In the genomic region with DNA sequence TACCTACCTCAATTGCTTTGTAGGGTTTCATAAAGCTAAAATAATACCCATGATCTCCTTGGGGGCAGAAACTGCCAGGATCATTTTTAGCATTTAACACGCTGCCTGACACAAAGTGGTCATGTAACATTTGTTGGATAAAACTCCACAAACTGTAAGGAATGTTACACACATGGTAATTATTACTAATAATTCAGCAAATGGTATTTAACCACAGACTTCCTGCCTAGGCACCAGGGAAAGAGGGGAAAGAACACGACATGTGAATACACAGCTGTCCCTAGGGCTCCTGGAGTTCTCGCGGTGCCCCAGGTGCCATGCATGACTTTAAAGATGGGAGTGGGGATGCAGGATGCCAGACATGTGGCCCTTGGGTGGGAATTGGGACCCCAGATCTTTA, we compare ENCODE assay signal across 18 cellular contexts. TPM values are rescaled to one million over a fixed set of nuclear protein-coding genes. Genes with fewer than 3 reads are reported as not detected.
DNase-seq lines count a peak whose midpoint lies in the region; ATAC-seq, FAIRE-seq and TF ChIP-seq lines count a peak whose summit lies in the region.
"Had no signal": no experiment of that assay in that cellular context is flagged by ENCODE, and none has a peak within 500 bp of the region (broad histone marks: within the 10 kb centered on the region; RNA-seq: fewer than 3 reads in every experiment).

No MANE protein-coding gene starts in this region.

- H3K4me1 ChIP-seq in RWPE2 (ENCODE audit: insufficient read depth, poor library complexity, severe bottlenecking) (peaks cover 78% of the 10 kb centered on the region), neural progenitor cell (peaks cover 10% of the 10 kb centered on the region), tibial nerve (peaks cover 0 to 67% (median 32%) of the 10 kb centered on the region in 4 donors)

- H4K20me1 ChIP-seq in neural progenitor cell (ENCODE audit: low read depth), result peaks cover 85% of the 10 kb centered on the region

- H3K9me3 Mint-ChIP-seq in neural progenitor cell, result no peaks in the 10 kb centered on the region
- H3K9me3 Mint-ChIP-seq: activated T-helper 2 cell treated with anti-CD3 and anti-CD28 coated beads, Interferon-gamma antibody, Interleukin-2, Interleukin-4, amounts not matched to agents 10 μg/mL and 5 μg/mL and 100 μg/mL, durations not matched to agents 14 hours and 24 hours and 36 hours; memory B cell had no signal

- H3K4me3 Mint-ChIP-seq in neural progenitor cell, result no peak overlapping the region
- H3K4me3 Mint-ChIP-seq: activated CD8-positive, alpha-beta T cell treated with anti-CD3 and anti-CD28 coated beads, Interleukin-2, amount 10 ng/mL, durations not matched to agents 7 days and 5 days; memory B cell had no signal

- H3K27ac ChIP-seq in RWPE2 (ENCODE audit: poor library complexity, severe bottlenecking) (peak overlapping the region; percentile 100), epithelial cell of prostate (peak overlapping the region; percentile 99), neural progenitor cell (no peak overlapping the region), tibial nerve (peak overlapping the region in 2 of 4 donors; percentile 56 to 68)
- H3K27ac ChIP-seq: testis had no signal

- 72 to 92% methylated on average over 4 of the region's 4 CpGs for WGBS in tibial nerve, 2 donors

- no peak for TF ChIP-seq POLR2A in tibial nerve (IDR thresholded peaks at IDR 0.05)

- no peak overlapping the region for H3K9ac ChIP-seq in neural progenitor cell

- no peak overlapping the region for H3K4me2 ChIP-seq in neural progenitor cell

- no peaks in the 10 kb centered on the region for H3F3A ChIP-seq in neural progenitor cell (ENCODE audit: low read depth)

- H3K27ac Mint-ChIP-seq in neural progenitor cell, result peak overlapping the region; percentile 52
- H3K27ac Mint-ChIP-seq: activated CD8-positive, alpha-beta T cell treated with anti-CD3 and anti-CD28 coated beads, Interleukin-2, amount 10 ng/mL, durations not matched to agents 7 days and 5 days; activated T-helper 2 cell treated with anti-CD3 and anti-CD28 coated beads, Interferon-gamma antibody, Interleukin-2, Interleukin-4, amounts not matched to agents 10 μg/mL and 5 μg/mL and 100 μg/mL, durations not matched to agents 14 hours and 24 hours and 36 hours; memory B cell had no signal

- H2AFZ ChIP-seq in neural progenitor cell (replicated peaks), result no peak overlapping the region

- no peaks in the 10 kb centered on the region for H3K9me3 ChIP-seq in RWPE2 (ENCODE audit: severe bottlenecking)
- no peaks in the 10 kb centered on the region for H3K9me3 ChIP-seq in neural progenitor cell (ENCODE audit: low read depth)
- no peaks in the 10 kb centered on the region for H3K9me3 ChIP-seq in tibial nerve
- H3K9me3 ChIP-seq: MG63, testis had no signal

- peaks cover 55% of the 10 kb centered on the region for H3K4me1 Mint-ChIP-seq in neural progenitor cell
- H3K4me1 Mint-ChIP-seq: memory B cell had no signal

- peak; percentile 63 for DNase-seq in EL
- no peak for DNase-seq in RWPE2 (ENCODE audit: low spot score)
- no peak for DNase-seq in epithelial cell of prostate (ENCODE audit: low read depth, low spot score)
- no peak for DNase-seq in neural progenitor cell (ENCODE audit: low spot score)
- DNase-seq in SHP77 (lab: John Stamatoyannopoulos, UW), result no peak
- no peak for DNase-seq in activated CD4-positive, CD25-positive, alpha-beta regulatory T cell (lab: John Stamatoyannopoulos, UW)
- no peak for DNase-seq in tibial nerve (ENCODE audit: low spot score in 2 of 2)
- DNase-seq in RCC 7860 (ENCODE audit: low spot score), result no peak
- DNase-seq: activated CD8-positive, alpha-beta T cell treated with anti-CD3 and anti-CD28 coated beads, Interleukin-2, amount 10 ng/mL, durations not matched to agents 7 days and 5 days; NCI-H187; right cardiac atrium; stimulated activated CD4-positive, alpha-beta T cell treated with anti-CD3 and anti-CD28 coated beads, Interleukin-1b, Interleukin-23, amount 100 ng/mL, for 48 hours; testis had no signal

- ATAC-seq in RWPE2 (ENCODE audit: low read depth), result no peak
- ATAC-seq: activated CD8-positive, alpha-beta T cell treated with anti-CD3 and anti-CD28 coated beads, Interleukin-2, amount 10 ng/mL, durations not matched to agents 7 days and 5 days had no signal

- H3K79me2 ChIP-seq in neural progenitor cell (ENCODE audit: low read depth), result peaks cover 85% of the 10 kb centered on the region

- peaks cover 9% of the 10 kb centered on the region for H3K36me3 Mint-ChIP-seq in neural progenitor cell
- H3K36me3 Mint-ChIP-seq: memory B cell had no signal

- FAIRE-seq in RCC 7860 (lab: Jason Lieb, UNC), result no peak
- FAIRE-seq: D721Med, H1 had no signal

- H3K27me3 ChIP-seq in RWPE2 (ENCODE audit: insufficient read depth, poor library complexity, severe bottlenecking), result no peaks in the 10 kb centered on the region
- H3K27me3 ChIP-seq in neural progenitor cell, result no peaks in the 10 kb centered on the region
- H3K27me3 ChIP-seq in tibial nerve, result no peaks in the 10 kb centered on the region
- H3K27me3 ChIP-seq: MG63, testis had no signal

- TF ChIP-seq CTCF in RWPE2 (IDR thresholded peaks at IDR 0.05; ENCODE audit: poor library complexity, severe bottlenecking) (no peak), neural progenitor cell (IDR thresholded peaks at IDR 0.05) (no peak), tibial nerve (IDR thresholded peaks at IDR 0.05) (no peak)

- no peak for TF ChIP-seq EP300 in tibial nerve (IDR thresholded peaks at IDR 0.05)

- H3K27me3 Mint-ChIP-seq in neural progenitor cell (ENCODE audit: insufficient read depth, low read depth), result no peaks in the 10 kb centered on the region

- no peak overlapping the region for H3K4me3 ChIP-seq in RWPE2 (ENCODE audit: severe bottlenecking)
- no peak overlapping the region for H3K4me3 ChIP-seq in neural progenitor cell
- no peak overlapping the region for H3K4me3 ChIP-seq in tibial nerve
- H3K4me3 ChIP-seq: MG63, testis had no signal

- H3K36me3 ChIP-seq in RWPE2 (ENCODE audit: low read depth) (peaks cover 14% of the 10 kb centered on the region), neural progenitor cell (no peaks in the 10 kb centered on the region), tibial nerve (no peaks in the 10 kb centered on the region)

RNA-seq across cellular contexts. Expression of a gene that starts 43.5 kb away (rescaled TPM):
- 26.1 and 31.7 TPM in 2 replicates for total RNA-seq in neural progenitor cell (ENCODE audit: low replicate concordance)
- total RNA-seq in tibial nerve, result 10 to 100 TPM; 28.2 to 38.0 (median 31.7) TPM
- total RNA-seq: activated CD8-positive, alpha-beta T cell treated with anti-CD3 and anti-CD28 coated beads, Interleukin-2, amount 10 ng/mL, durations not matched to agents 7 days and 5 days had no signal
